ENCODE assay signal across 17 cellular contexts in genomic region chr14:85599939-85600338, GRCh38.
A peak's percentile ranks its signal among the peaks of the same experiment; 100 is the strongest.
DNase-seq lines count a peak whose midpoint lies in the region; TF ChIP-seq lines count a peak whose summit lies in the region.
"Had no signal": no experiment of that assay in that cellular context is flagged by ENCODE, and none has a peak within 500 bp of the region (broad histone marks: within the 10 kb centered on the region; RNA-seq: fewer than 3 reads in every experiment).

No MANE protein-coding gene starts in this region.

- DNase-seq in NCI-H748 (lab: John Stamatoyannopoulos, UW; ENCODE audit: unreplicated experiment): peak; percentile 13
- no peak for DNase-seq in NCI-H748 treated with DMSO at 0.1 percent for 48 hours (lab: John Stamatoyannopoulos, UW)
- peak; percentile 94 for DNase-seq in SIG-M5 treated with dmso at 0.1 percent for 504 hours (lab: John Stamatoyannopoulos, UW; ENCODE audit: unreplicated experiment)
- DNase-seq in glutamatergic neuron: no peak
- no peak for DNase-seq in smooth muscle cell (lab: John Stamatoyannopoulos, UW; ENCODE audit: unreplicated experiment)
- DNase-seq in T-helper 9 cell: no peak
- no peak for DNase-seq in type B pancreatic cell (ENCODE audit: extremely low spot score, unreplicated experiment)
- no peak for DNase-seq in central memory CD4-positive, alpha-beta T cell
- DNase-seq: 8988T; activated CD8-positive, alpha-beta T cell treated with anti-CD3 and anti-CD28 coated beads, Interleukin-2, amount 10 ng/mL, durations not matched to agents 7 days and 5 days; activated effector memory CD4-positive, alpha-beta T cell treated with Interleukin-2 at 50 U/mL for 16 hours; Calu3; endodermal cell; NCI-H1048; substantia nigra had no signal

- H3K27ac Mint-ChIP-seq in glutamatergic neuron (ENCODE audit: unreplicated experiment) (peak overlapping the region; percentile 82), type B pancreatic cell (no peak overlapping the region)
- H3K27ac Mint-ChIP-seq: activated CD8-positive, alpha-beta T cell treated with anti-CD3 and anti-CD28 coated beads, Interleukin-2, amount 10 ng/mL, durations not matched to agents 7 days and 5 days; endodermal cell; neural progenitor cell had no signal

- H3K4me3 ChIP-seq in smooth muscle cell: no peak overlapping the region
- H3K4me3 ChIP-seq: neural progenitor cell, skin epidermis had no signal

- peaks cover 23% of the 10 kb centered on the region for H3F3A ChIP-seq in smooth muscle cell (ENCODE audit: low read depth)

- no peaks in the 10 kb centered on the region for H3K27me3 Mint-ChIP-seq in glutamatergic neuron (ENCODE audit: unreplicated experiment)
- H3K27me3 Mint-ChIP-seq in type B pancreatic cell: no peaks in the 10 kb centered on the region

- no peak overlapping the region for H2AFZ ChIP-seq in smooth muscle cell (ENCODE audit: low read depth)
- H2AFZ ChIP-seq: neural progenitor cell had no signal

- peaks cover 81% of the 10 kb centered on the region for H3K79me2 ChIP-seq in smooth muscle cell (ENCODE audit: low read depth)

- peaks cover 15% of the 10 kb centered on the region for H3K4me1 ChIP-seq in smooth muscle cell (ENCODE audit: low read depth)

- H4K20me1 ChIP-seq in smooth muscle cell (ENCODE audit: low read depth): peaks cover 24% of the 10 kb centered on the region

- WGBS in smooth muscle cell (ENCODE audit: low lambda C conversion rate): 35% methylated on average over 5 of the region's 5 CpGs

- no peaks in the 10 kb centered on the region for H3K9me3 ChIP-seq in smooth muscle cell (replicated peaks; ENCODE audit: low read depth)

- TF ChIP-seq CTCF in glutamatergic neuron (IDR thresholded peaks at IDR 0.05; ENCODE audit: partially characterized antibody, unreplicated experiment) (no peak), smooth muscle cell (IDR thresholded peaks at IDR 0.05; ENCODE audit: borderline replicate concordance, insufficient read depth, poor library complexity, severe bottlenecking) (no peak), type B pancreatic cell (conservative IDR thresholded peaks at IDR 0.05) (no peak)

- H3K4me2 ChIP-seq in smooth muscle cell: peak overlapping the region; percentile 18
- H3K4me2 ChIP-seq: neural progenitor cell had no signal

- no peaks in the 10 kb centered on the region for H3K36me3 ChIP-seq in smooth muscle cell (ENCODE audit: low read depth)
- H3K36me3 ChIP-seq: neural progenitor cell had no signal

- no peaks in the 10 kb centered on the region for H3K36me3 Mint-ChIP-seq in glutamatergic neuron (ENCODE audit: unreplicated experiment)
- peaks cover 32% of the 10 kb centered on the region for H3K36me3 Mint-ChIP-seq in type B pancreatic cell

- H3K27me3 ChIP-seq in smooth muscle cell (ENCODE audit: low read depth): no peaks in the 10 kb centered on the region
- H3K27me3 ChIP-seq: neural progenitor cell had no signal

- peak overlapping the region; percentile 30 for H3K4me3 Mint-ChIP-seq in glutamatergic neuron (ENCODE audit: unreplicated experiment)
- H3K4me3 Mint-ChIP-seq in type B pancreatic cell: no peak overlapping the region
- H3K4me3 Mint-ChIP-seq: activated CD8-positive, alpha-beta T cell treated with anti-CD3 and anti-CD28 coated beads, Interleukin-2, amount 10 ng/mL, durations not matched to agents 7 days and 5 days; endodermal cell; neural progenitor cell had no signal

- peak overlapping the region; percentile 77 for H3K9ac ChIP-seq in smooth muscle cell (ENCODE audit: low read depth)
- H3K9ac ChIP-seq: neural progenitor cell had no signal

- peak overlapping the region; percentile 92 for H3K27ac ChIP-seq in smooth muscle cell (ENCODE audit: low read depth)
- H3K27ac ChIP-seq: neural progenitor cell had no signal

- H3K4me1 Mint-ChIP-seq in glutamatergic neuron (ENCODE audit: low read depth, unreplicated experiment) (peaks cover 64% of the 10 kb centered on the region), type B pancreatic cell (ENCODE audit: unreplicated experiment) (peaks cover 41% of the 10 kb centered on the region)

- H3K9me3 Mint-ChIP-seq in glutamatergic neuron (ENCODE audit: unreplicated experiment): peaks cover 4% of the 10 kb centered on the region
- H3K9me3 Mint-ChIP-seq in type B pancreatic cell: peaks cover 4% of the 10 kb centered on the region

Comparison
In these comparisons a context has a peak if more than half of its experiments do, and no peak if none do; other contexts are left out.
1. DNase-seq: peak in NCI-H748 (single experiment) and SIG-M5 treated with dmso at 0.1 percent for 504 hours (single experiment); none in NCI-H748 treated with DMSO at 0.1 percent for 48 hours (single experiment), glutamatergic neuron (single experiment), smooth muscle cell (single experiment), T-helper 9 cell (single experiment), type B pancreatic cell (single experiment) and central memory CD4-positive, alpha-beta T cell (single experiment).